36 cellular contexts compared by ENCODE assay signal in the genomic region with DNA sequence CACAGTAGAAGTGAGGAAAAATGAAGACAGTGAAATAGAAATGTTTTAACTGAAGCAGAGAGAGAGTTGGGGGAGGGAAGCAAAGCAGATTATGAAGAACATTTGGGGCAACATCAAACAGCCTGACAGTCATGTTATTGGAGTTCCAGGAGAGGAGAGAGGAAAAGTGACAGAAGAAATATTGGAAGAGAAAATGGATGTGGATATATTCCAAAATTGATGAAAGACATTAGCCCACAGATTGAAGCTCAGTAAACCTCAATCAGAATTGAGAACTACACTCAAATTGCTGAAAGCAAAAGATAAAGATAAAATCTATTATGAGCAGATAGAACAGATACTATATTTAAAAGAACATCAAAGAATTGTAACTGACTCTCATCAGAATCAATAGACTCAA.
"Had no signal": no experiment of that assay in that cellular context is flagged by ENCODE, and none has a peak within 500 bp of the region (broad histone marks: within the 10 kb centered on the region; RNA-seq: fewer than 3 reads in every experiment).

No MANE protein-coding gene starts in this region.

- H3K4me2 ChIP-seq: KMS-11 had no signal

- H3K9me3 ChIP-seq: MG63 had no signal

- H3K27ac ChIP-seq: KMS-11 had no signal

- H3K36me3 ChIP-seq: MG63 had no signal

- H3K27me3 ChIP-seq: MG63 had no signal

- H3K9ac ChIP-seq: KMS-11 had no signal

- DNase-seq: Karpas-422, Kasumi-1, MG63, MM.1S, MV-4-11, NCI-H1048, NCI-H1092, NCI-H1092 treated with DMSO at 0.1 percent for 48 hours, NCI-H1105, NCI-H1105 treated with DMSO at 0.1 percent for 48 hours, NCI-H1417, NCI-H1417 treated with DMSO at 0.1 percent for 48 hours, NCI-H1436, NCI-H1436 treated with DMSO at 0.1 percent for 48 hours, NCI-H146, NCI-H1694, NCI-H1694 treated with DMSO at 0.1 percent for 48 hours, NCI-H187, NCI-H187 treated with DMSO at 0.1 percent for 48 hours, NCI-H1930, NCI-H2029, NCI-H2029 treated with DMSO at 0.1 percent for 48 hours, NCI-H2081, NCI-H2081 treated with DMSO at 0.1 percent for 48 hours, NCI-H2107, NCI-H2171, NCI-H2171 treated with DMSO at 0.1 percent for 48 hours, NCI-H2227 treated with DMSO at 0.1 percent for 48 hours, NCI-H226, NCI-H345, NCI-H446, NCI-H446 treated with DMSO at 0.1 percent for 48 hours, NCI-H510A, NCI-H510A treated with DMSO at 0.1 percent for 48 hours, NCI-H524 had no signal

- H3K4me3 ChIP-seq: MG63 had no signal
